24 cellular contexts compared by ENCODE assay signal in the genomic region with DNA sequence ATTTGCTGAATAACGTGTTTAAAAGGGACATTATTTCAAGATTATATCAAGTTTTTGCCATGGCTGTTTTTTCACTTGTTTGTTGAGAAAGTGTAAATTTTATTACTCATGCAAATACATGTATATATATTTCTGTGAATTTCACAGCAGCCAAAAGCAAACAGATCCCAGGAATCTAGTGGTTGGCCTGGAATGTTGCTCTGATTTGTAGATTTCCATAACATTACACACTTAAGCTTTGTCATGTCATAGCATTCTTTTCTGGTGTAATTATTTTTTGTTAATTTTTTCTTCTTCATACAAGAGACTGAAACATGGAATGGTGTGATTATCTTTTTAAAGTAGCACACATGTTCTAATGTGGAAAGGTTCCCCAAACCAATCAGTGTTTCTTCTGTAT. TPM values are rescaled to one million over a fixed set of nuclear protein-coding genes. Genes with fewer than 3 reads are reported as not detected.
DNase-seq lines count a peak whose midpoint lies in the region; ATAC-seq, FAIRE-seq and TF ChIP-seq lines count a peak whose summit lies in the region.
"Had no signal": no experiment of that assay in that cellular context is flagged by ENCODE, and none has a peak within 500 bp of the region (broad histone marks: within the 10 kb centered on the region; RNA-seq: fewer than 3 reads in every experiment).

No MANE protein-coding gene starts in this region.

- H3K14ac ChIP-seq in mesenchymal stem cell (ENCODE audit: low read length in 2 of 2), result no peak overlapping the region

- FAIRE-seq in GM12892 (lab: Jason Lieb, UNC), result no peak

- peaks cover 41% of the 10 kb centered on the region for H3K4me1 ChIP-seq in left ventricle myocardium inferior
- H3K4me1 ChIP-seq in mesenchymal stem cell (ENCODE audit: control insufficient read depth, insufficient read depth, low read depth, low read length), result peaks cover 2% of the 10 kb centered on the region
- peaks cover 24 to 38% of the 10 kb centered on the region in 2 donors for H3K4me1 ChIP-seq in thyroid gland

- H2BK15ac ChIP-seq in mesenchymal stem cell (ENCODE audit: low read depth, poor library complexity, severe bottlenecking), result no peak overlapping the region

- H2AK5ac ChIP-seq in mesenchymal stem cell (ENCODE audit: low read length, severe bottlenecking), result no peak overlapping the region

- intact Hi-C loops in left ventricle myocardium inferior (cut with micrococcal nuclease), result no loop called here
- intact Hi-C loops in Right ventricle myocardium inferior (cut with DNase I), result no loop called here
- intact Hi-C loops in thyroid gland (cut with DNase I), result no loop called here

- no peak overlapping the region for H3K27ac ChIP-seq in left ventricle myocardium inferior (replicated peaks)
- H3K27ac ChIP-seq in brain microvascular endothelial cell, result no peak overlapping the region
- H3K27ac ChIP-seq in mesenchymal stem cell (ENCODE audit: low read length, poor library complexity, severe bottlenecking), result no peak overlapping the region
- H3K27ac ChIP-seq in thyroid gland, result no peak overlapping the region

- TF ChIP-seq POLR2A in GM12892 (IDR thresholded peaks at IDR 0.05; ENCODE audit: low read depth, low read length) (no peak), thyroid gland (IDR thresholded peaks at IDR 0.05) (no peak)

- no peak overlapping the region for H2BK5ac ChIP-seq in mesenchymal stem cell (ENCODE audit: low read depth, low read length, poor library complexity, severe bottlenecking)

- H3K27me3 ChIP-seq in left ventricle myocardium inferior (ENCODE audit: low read depth) (no peaks in the 10 kb centered on the region), brain microvascular endothelial cell (replicated peaks) (no peaks in the 10 kb centered on the region), mesenchymal stem cell (ENCODE audit: control insufficient read depth in 1 of 2, insufficient read depth in 1 of 2, low read length in 2 of 2) (no peaks in the 10 kb centered on the region), thyroid gland (no peaks in the 10 kb centered on the region)

- peaks cover 5% of the 10 kb centered on the region for H3K36me3 ChIP-seq in left ventricle myocardium inferior
- no peaks in the 10 kb centered on the region for H3K36me3 ChIP-seq in brain microvascular endothelial cell (replicated peaks)
- peaks cover 0 to 22% of the 10 kb centered on the region in 2 experiments for H3K36me3 ChIP-seq in mesenchymal stem cell (ENCODE audit: control insufficient read depth in 1 of 2, insufficient read depth in 2 of 2, low read depth in 1 of 2, low read length in 2 of 2)
- H3K36me3 ChIP-seq in thyroid gland, result no peaks in the 10 kb centered on the region

- no peak overlapping the region for H3K4ac ChIP-seq in mesenchymal stem cell (ENCODE audit: low read depth in 1 of 2, low read length in 2 of 2)

- TF ChIP-seq CTCF in left ventricle myocardium inferior (IDR thresholded peaks at IDR 0.05; ENCODE audit: borderline replicate concordance), result no peak
- no peak for TF ChIP-seq CTCF in brain microvascular endothelial cell (IDR thresholded peaks at IDR 0.05; ENCODE audit: low read depth, low read length, missing control alignments)
- TF ChIP-seq CTCF in thyroid gland (IDR thresholded peaks at IDR 0.05), result no peak

- no peak overlapping the region for H2BK12ac ChIP-seq in mesenchymal stem cell (ENCODE audit: low read length in 2 of 2)

- H3K9me3 ChIP-seq in left ventricle myocardium inferior (replicated peaks) (no peaks in the 10 kb centered on the region), mesenchymal stem cell (ENCODE audit: control insufficient read depth, low read length) (no peaks in the 10 kb centered on the region), thyroid gland (no peaks in the 10 kb centered on the region)

- no peak overlapping the region for H2BK120ac ChIP-seq in mesenchymal stem cell (ENCODE audit: low read depth, low read length)

- WGBS in mesenchymal stem cell, result 71% methylated on average over 1 of the region's 1 CpG
- 55 to 79% methylated on average over 1 of the region's 1 CpG for WGBS in thyroid gland, 2 donors

- peak overlapping the region; percentile 32 for H3K4me3 ChIP-seq in left ventricle myocardium inferior
- H3K4me3 ChIP-seq in brain microvascular endothelial cell (ENCODE audit: low read depth, low read length), result no peak overlapping the region
- H3K4me3 ChIP-seq in mesenchymal stem cell (ENCODE audit: insufficient read depth in 1 of 2, low read depth in 1 of 2, low read length in 2 of 2), result no peak overlapping the region
- H3K4me3 ChIP-seq in thyroid gland (replicated peaks in 1 of 3), result no peak overlapping the region

- H3K18ac ChIP-seq in mesenchymal stem cell (ENCODE audit: low read depth in 1 of 2, low read length in 2 of 2), result no peak overlapping the region

- peaks cover 14% of the 10 kb centered on the region for H3K79me1 ChIP-seq in mesenchymal stem cell (replicated peaks; ENCODE audit: low read length, poor library complexity, severe bottlenecking)

- H2AFZ ChIP-seq in mesenchymal stem cell (ENCODE audit: low read depth, low read length), result no peak overlapping the region

- H4K8ac ChIP-seq in mesenchymal stem cell (ENCODE audit: low read length), result no peak overlapping the region

- no peak overlapping the region for H3K23ac ChIP-seq in mesenchymal stem cell (ENCODE audit: low read length in 2 of 2)

- H3K4me2 ChIP-seq in mesenchymal stem cell (ENCODE audit: low read length, poor library complexity, severe bottlenecking), result no peak overlapping the region

- ATAC-seq in Right ventricle myocardium inferior (no peak), HG02981 (IDR thresholded peaks at IDR 0.05; ENCODE audit: unreplicated experiment) (no peak), HG03039 (IDR thresholded peaks at IDR 0.05; ENCODE audit: unreplicated experiment) (no peak)
- ATAC-seq: activated CD8-positive, alpha-beta memory T cell treated with anti-CD3 and anti-CD28 coated beads, Interleukin-2, amount 10 ng/mL, durations not matched to agents 7 days and 5 days; left colon; Panc1; sciatic nerve; stimulated activated naive CD8-positive, alpha-beta T cell treated with anti-CD3 and anti-CD28 coated beads, Interleukin-15, amount 100 ng/mL, for 72 hours had no signal

- no peak for DNase-seq in left ventricle myocardium inferior
- DNase-seq in Right ventricle myocardium inferior (ENCODE audit: missing footprints), result no peak
- peak; percentile 41 for DNase-seq in brain microvascular endothelial cell
- DNase-seq in mesenchymal stem cell, result no peak
- DNase-seq in GM12892 (ENCODE audit: insufficient read length), result no peak
- DNase-seq in thyroid gland, result no peak
- DNase-seq: 8988T; activated CD4-positive, alpha-beta T cell treated with anti-CD3 and anti-CD28 coated beads, Interleukin-2, amount 50 U/mL, for 1 hour; activated CD8-positive, alpha-beta memory T cell treated with anti-CD3 and anti-CD28 coated beads, Interleukin-2, amount 10 ng/mL, durations not matched to agents 7 days and 5 days; activated naive CD4-positive, alpha-beta T cell treated with anti-CD3 and anti-CD28 coated beads for 36 hours; COR-L47; head of caudate nucleus; KBM-7; left colon; naive B cell; NCI-H146; NCI-H510A; SIG-M5; stimulated activated CD4-positive, alpha-beta T cell treated with anti-CD3 and anti-CD28 coated beads, Interleukin-15, amount 100 ng/mL, for 24 hours; stimulated activated naive CD8-positive, alpha-beta T cell treated with anti-CD3 and anti-CD28 coated beads, Interleukin-15, amount 100 ng/mL, for 72 hours had no signal

- no peak overlapping the region for H4K91ac ChIP-seq in mesenchymal stem cell (ENCODE audit: low read length)

- H3K9ac ChIP-seq in mesenchymal stem cell (ENCODE audit: low read length), result peak overlapping the region; percentile 37

- in situ Hi-C loops in brain microvascular endothelial cell (cut with HindIII; ENCODE audit: low pct_ligation_motif_present, low sequenced_read_pairs), result no loop called here

RNA-seq across cellular contexts. Expression of a gene that starts 20.1 kb away (rescaled TPM):
- total RNA-seq in left ventricle myocardium inferior, result 20.5 TPM
- 23.0 TPM for total RNA-seq in Right ventricle myocardium inferior
- 9.3 TPM for polyA plus RNA-seq in mesenchymal stem cell (2013, experiment 1 of 2)
- 8.0 TPM for polyA plus RNA-seq in mesenchymal stem cell (2013, experiment 2 of 2)
- 8.2 TPM for polyA plus RNA-seq in GM12892 (2012; ENCODE audit: missing spikeins)
- total RNA-seq in thyroid gland, result 100 to 1,000 TPM; 148 to 242 (median 155) TPM

RNA-seq across cellular contexts. Expression of a gene that starts 53.5 kb away (rescaled TPM):
- 15.8 TPM for total RNA-seq in left ventricle myocardium inferior
- 14.8 TPM for total RNA-seq in Right ventricle myocardium inferior
- polyA plus RNA-seq in mesenchymal stem cell (2013, experiment 1 of 2), result 36.2 TPM
- 37.0 TPM for polyA plus RNA-seq in mesenchymal stem cell (2013, experiment 2 of 2)
- polyA plus RNA-seq in GM12892 (2012; ENCODE audit: missing spikeins), result 26.0 TPM
- total RNA-seq in thyroid gland, result 10 to 100 TPM; 12.4 to 17.7 (median 15.5) TPM
